Comparison of ENCODE assay signal across 8 cellular contexts in the genomic region with DNA sequence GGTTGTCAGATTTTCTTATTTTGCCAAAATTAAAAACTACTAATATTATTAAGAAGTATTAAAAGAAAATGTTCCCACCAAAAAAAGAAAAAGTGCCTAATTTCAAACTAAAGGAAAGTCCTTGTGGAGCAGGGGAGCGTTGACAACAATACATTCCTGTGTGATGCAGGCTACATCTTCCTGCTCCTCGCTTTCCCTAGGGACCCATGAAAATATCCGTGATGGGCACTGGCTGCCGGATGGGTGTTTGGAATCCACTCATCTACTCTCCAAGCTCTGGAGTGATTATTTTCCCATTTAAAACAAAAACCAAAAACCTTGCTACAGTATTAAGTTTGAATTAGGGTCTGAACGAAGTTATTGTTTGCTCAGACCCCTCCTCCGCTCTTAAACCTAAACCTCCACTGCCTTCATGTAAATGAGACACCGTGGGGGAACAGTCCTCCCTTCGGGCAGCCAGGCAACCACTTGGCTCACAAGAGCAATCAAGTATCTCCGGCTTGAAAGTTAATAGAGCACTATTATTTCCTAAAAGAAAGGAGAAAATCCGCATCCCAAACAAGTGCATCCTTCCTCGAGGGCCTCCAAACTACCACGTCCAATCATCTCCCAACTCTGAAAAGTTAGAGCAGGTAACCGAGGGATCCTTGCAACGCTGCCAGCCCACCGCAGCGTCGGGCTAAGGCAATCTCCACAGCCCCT.
A peak's percentile ranks its signal among the peaks of the same experiment; 100 is the strongest.
DNase-seq lines count a peak whose midpoint lies in the region; ATAC-seq and TF ChIP-seq lines count a peak whose summit lies in the region.

No MANE protein-coding gene starts in this region.

- DNase-seq in SK-N-MC (ENCODE audit: low read depth, low spot score) (peak; percentile 44), foreskin fibroblast (peak in 1 of 2 donors; percentile 32), HCEC 1CT (no peak)
- no peak for DNase-seq in stimulated activated CD4-positive, alpha-beta T cell treated with anti-CD3 and anti-CD28 coated beads, Interleukin-4, amount 100 ng/mL, for 1 hour

- H3K27ac ChIP-seq in SK-N-MC, result peak overlapping the region; percentile 6; the same call in 1 of the 2 replicates
- H3K27ac ChIP-seq in rectal smooth muscle tissue (ENCODE audit: low read depth, low read length), result peak overlapping the region; percentile 60

- H3K4me3 ChIP-seq in SK-N-MC, result peak overlapping the region; percentile 93
- peak overlapping the region; percentile 61 to 68 for H3K4me3 ChIP-seq in foreskin fibroblast (ENCODE audit: low read depth in 1 of 2, low read length in 2 of 2)
- peak overlapping the region; percentile 75 for H3K4me3 ChIP-seq in rectal smooth muscle tissue (ENCODE audit: low read length)

- H3K9ac ChIP-seq in ES-I3 (ENCODE audit: low read depth, low read length) (peak overlapping the region; percentile 73), SK-N-MC (ENCODE audit: insufficient read length) (peak overlapping the region; percentile 71), rectal smooth muscle tissue (ENCODE audit: low read length) (no peak overlapping the region)

- no peaks in the 10 kb centered on the region for H3K36me3 ChIP-seq in ES-I3 (ENCODE audit: insufficient read depth, low read length)
- peaks cover under 1% of the 10 kb centered on the region; the same call in 1 of the 2 replicates for H3K36me3 ChIP-seq in SK-N-MC (ENCODE audit: insufficient read depth, low read length)
- no peaks in the 10 kb centered on the region for H3K36me3 ChIP-seq in rectal smooth muscle tissue (ENCODE audit: control insufficient read depth, insufficient read depth, low read length)

- no peak for TF ChIP-seq CTCF in foreskin fibroblast (IDR thresholded peaks at IDR 0.05; ENCODE audit: low read depth, low read length)

- no peak for ATAC-seq in GM19467 (IDR thresholded peaks at IDR 0.05; ENCODE audit: unreplicated experiment)
- no peak for ATAC-seq in GM21576 (IDR thresholded peaks at IDR 0.05; ENCODE audit: unreplicated experiment)

- H3K9me3 ChIP-seq in ES-I3 (ENCODE audit: control insufficient read depth, insufficient read depth, low read length), result no peaks in the 10 kb centered on the region
- no peaks in the 10 kb centered on the region for H3K9me3 ChIP-seq in SK-N-MC (ENCODE audit: low read depth, low read length)

- H3K4me1 ChIP-seq in ES-I3 (ENCODE audit: insufficient read depth, low read length) (peaks cover 50% of the 10 kb centered on the region), rectal smooth muscle tissue (ENCODE audit: control insufficient read depth, insufficient read depth, low read length) (peaks cover 8% of the 10 kb centered on the region)

- H3K27me3 ChIP-seq in rectal smooth muscle tissue (ENCODE audit: control insufficient read depth, insufficient read depth, low read length), result no peaks in the 10 kb centered on the region
